In the genomic region with DNA sequence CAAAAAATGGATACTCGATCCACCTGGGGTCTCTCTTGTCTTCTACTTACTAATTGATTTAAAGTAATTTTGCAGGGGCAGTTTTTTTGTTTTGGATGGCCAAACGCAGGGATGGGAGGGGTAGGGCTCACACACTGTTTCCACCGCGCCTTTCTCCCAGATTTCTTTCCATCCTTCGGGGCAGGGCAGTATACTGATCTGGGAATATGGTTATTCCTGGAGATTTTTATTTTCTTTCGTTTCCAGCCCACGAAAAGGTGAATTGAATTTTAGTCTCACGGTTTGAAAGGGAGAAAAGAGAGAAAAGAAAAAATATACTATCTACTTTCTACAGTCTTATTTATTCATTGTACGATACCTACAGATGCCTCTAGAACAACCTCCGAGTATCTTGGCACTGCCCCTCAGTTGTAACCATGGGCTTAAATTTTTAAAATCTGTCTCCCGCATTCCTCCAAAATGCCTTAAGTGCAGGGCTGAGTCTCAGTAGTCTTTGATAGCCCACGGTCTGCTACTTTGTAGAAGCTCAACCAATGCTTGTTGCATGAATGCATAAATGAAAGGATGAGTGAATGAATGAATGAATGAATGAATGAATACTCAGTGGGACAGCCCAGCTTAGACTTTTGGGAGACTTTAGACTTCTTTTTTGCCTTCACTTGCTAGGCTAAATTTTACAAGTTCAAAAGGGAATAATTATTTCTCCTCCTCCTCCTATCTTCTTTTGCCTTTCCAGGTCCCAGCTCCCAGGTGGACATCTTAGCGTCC, we compare ENCODE assay signal across 8 cellular contexts. TPM values are rescaled to one million over a fixed set of nuclear protein-coding genes. Genes with fewer than 3 reads are reported as not detected.
A peak's percentile ranks its signal among the peaks of the same experiment; 100 is the strongest.
DNase-seq lines count a peak whose midpoint lies in the region; ATAC-seq and TF ChIP-seq lines count a peak whose summit lies in the region.

No MANE protein-coding gene starts in this region.

- no peaks in the 10 kb centered on the region for H3K9me3 Mint-ChIP-seq in endodermal cell

- H3K4me2 ChIP-seq in parathyroid adenoma (ENCODE audit: low read length) = peak overlapping the region; percentile 86

- H3K27me3 ChIP-seq in NT2/D1 (ENCODE audit: insufficient read depth, insufficient read length) = no peaks in the 10 kb centered on the region
- no peaks in the 10 kb centered on the region for H3K27me3 ChIP-seq in endodermal cell (ENCODE audit: control insufficient read depth, insufficient read depth, low read length, poor library complexity, severe bottlenecking)
- no peaks in the 10 kb centered on the region for H3K27me3 ChIP-seq in parathyroid adenoma (ENCODE audit: control insufficient read depth, insufficient read depth, low read length)

- no peaks in the 10 kb centered on the region for H3K36me3 ChIP-seq in NT2/D1 (ENCODE audit: insufficient read depth, insufficient read length, low read length)
- H3K36me3 ChIP-seq in endodermal cell (ENCODE audit: control insufficient read depth, insufficient read depth, low read length) = no peaks in the 10 kb centered on the region
- H3K36me3 ChIP-seq in parathyroid adenoma (ENCODE audit: control insufficient read depth, insufficient read depth, low read length) = no peaks in the 10 kb centered on the region

- H3K9ac ChIP-seq in NT2/D1 (ENCODE audit: insufficient read length, low read depth) (peak overlapping the region; percentile 10), endodermal cell (ENCODE audit: extremely low read depth, low read length, poor library complexity, severe bottlenecking) (no peak overlapping the region), parathyroid adenoma (no peak overlapping the region)

- no peaks in the 10 kb centered on the region for H3K4me1 ChIP-seq in NT2/D1 (ENCODE audit: insufficient read depth, insufficient read length)
- no peaks in the 10 kb centered on the region for H3K4me1 ChIP-seq in endodermal cell (ENCODE audit: control insufficient read depth, insufficient read depth, low read length)
- no peaks in the 10 kb centered on the region for H3K4me1 ChIP-seq in parathyroid adenoma

- 14 to 31% methylated on average over 3 to 10 of the region's 13 CpGs for WGBS in endodermal cell (ENCODE audit: insufficient coverage in 1 of 2, insufficient read length in 1 of 2), 2 experiments

- no peaks in the 10 kb centered on the region for H3K27me3 Mint-ChIP-seq in endodermal cell (ENCODE audit: insufficient read depth)

- peaks cover 5% of the 10 kb centered on the region for H3K4me1 Mint-ChIP-seq in endodermal cell

- TF ChIP-seq CTCF in endodermal cell (conservative IDR thresholded peaks at IDR 0.05) (no peak), parathyroid adenoma (IDR thresholded peaks at IDR 0.05) (no peak)

- no peaks in the 10 kb centered on the region for H3K9me3 ChIP-seq in NT2/D1 (ENCODE audit: insufficient read depth, low read length)
- H3K9me3 ChIP-seq in endodermal cell (ENCODE audit: control insufficient read depth, low read length) = no peaks in the 10 kb centered on the region
- no peaks in the 10 kb centered on the region for H3K9me3 ChIP-seq in parathyroid adenoma (ENCODE audit: control insufficient read depth, low read length)

- no peaks in the 10 kb centered on the region for H3K79me2 ChIP-seq in parathyroid adenoma

- H3K27ac ChIP-seq in endodermal cell (ENCODE audit: low read depth, low read length) = no peak overlapping the region
- H3K27ac ChIP-seq in parathyroid adenoma = peak overlapping the region; percentile 68

- DNase-seq in EL (peak; percentile 17), NT2/D1 (ENCODE audit: low read depth, low spot score) (no peak), endodermal cell (no peak), NOMO-1 treated with dmso at 0.1 percent for 144 hours (lab: John Stamatoyannopoulos, UW; ENCODE audit: unreplicated experiment) (no peak)
- DNase-seq in activated CD4-positive, alpha-beta T cell treated with anti-CD3 and anti-CD28 coated beads, Interleukin-2, amount 50 U/mL, for 4 hours = no peak

- no peak overlapping the region for H3K27ac Mint-ChIP-seq in endodermal cell

- H3K4me3 Mint-ChIP-seq in endodermal cell = peak overlapping the region; percentile 78

- H3K4me3 ChIP-seq in NT2/D1 (ENCODE audit: insufficient read length, low read depth) = peak overlapping the region; percentile 25
- peak overlapping the region; percentile 94 for H3K4me3 ChIP-seq in endodermal cell (ENCODE audit: low read length)
- peak overlapping the region; percentile 86 for H3K4me3 ChIP-seq in parathyroid adenoma (ENCODE audit: low read depth, low read length)

- H2AFZ ChIP-seq in parathyroid adenoma = peak overlapping the region; percentile 84

- ATAC-seq in HG03432 (IDR thresholded peaks at IDR 0.05; ENCODE audit: unreplicated experiment) = no peak
- no peak for ATAC-seq in GM19397 (IDR thresholded peaks at IDR 0.05; ENCODE audit: unreplicated experiment)

- H3K36me3 Mint-ChIP-seq in endodermal cell (ENCODE audit: low read depth) = no peaks in the 10 kb centered on the region

RNA-seq across cellular contexts. Expression of a gene that starts 18.1 kb away (rescaled TPM):
- total RNA-seq in endodermal cell = 10 to 100 TPM; 81.8 to 82.7 TPM
- polyA plus RNA-seq in endodermal cell (2013, experiment 1 of 2) = 53.4 TPM
- 50.1 TPM for polyA plus RNA-seq in endodermal cell (2013, experiment 2 of 2)

Comparison
In these comparisons a context has a peak if more than half of its experiments do, and no peak if none do; other contexts are left out.
1. H3K4me3 ChIP-seq: peak in every context shown above with its lines; median percentile 94 in endodermal cell; 86 in parathyroid adenoma; 25 in NT2/D1.